Comparison of ENCODE assay signal across 1 cellular context in the genomic region with DNA sequence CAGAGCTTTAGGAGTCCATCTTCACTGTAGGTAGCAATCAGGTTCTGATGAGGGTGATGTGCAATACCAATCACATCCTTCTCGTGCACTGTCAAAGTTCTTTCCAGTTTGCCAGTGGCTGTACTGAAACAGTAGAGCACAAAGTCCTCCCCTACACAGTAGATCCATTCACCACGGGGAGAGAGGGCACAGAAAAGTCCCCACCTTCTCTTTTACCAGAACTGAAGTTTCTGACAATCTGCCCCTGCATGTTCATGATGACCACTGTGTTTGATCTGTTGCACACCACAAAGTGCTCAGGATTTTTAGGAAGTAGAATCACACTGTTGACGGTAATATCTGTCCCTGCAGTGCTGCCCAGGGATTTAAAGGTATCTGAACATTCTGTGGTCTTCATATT.
A peak's percentile ranks its signal among the peaks of the same experiment; 100 is the strongest.
TF ChIP-seq lines count a peak whose summit lies in the region.
"Not testable (repeated sequence)": the region's sequence is repeated elsewhere in the genome, so short reads cannot be mapped to it uniquely, and the experiment has no call there.

No MANE protein-coding gene starts in this region.

TF ChIP-seq in HepG2, 621 proteins besides CTCF, POLR2A, EP300 and RAD21 (continues in another document):
- TF ChIP-seq POGZ (CRISPR knock-in tag; IDR thresholded peaks at IDR 0.05) = 0 out of 2 replicates have a peak, but pooled peaks have one; percentile 36
- peak; percentile 31; the same call in 1 of the 2 replicates for TF ChIP-seq HOXA3 (CRISPR knock-in tag; IDR thresholded peaks at IDR 0.05)
- TF ChIP-seq SOX6, SOX13, LCORL, CREB1, NR2F6 (IDR thresholded peaks at IDR 0.05): not testable (repeated sequence)
- peak; percentile 38; the same call in 1 of the 2 replicates for TF ChIP-seq SOX6 (CRISPR knock-in tag; IDR thresholded peaks at IDR 0.05)
- peak; percentile 83 for TF ChIP-seq ZNF644 (CRISPR knock-in tag; IDR thresholded peaks at IDR 0.05; ENCODE audit: low read depth)
- TF ChIP-seq SOX13 (CRISPR knock-in tag; conservative IDR thresholded peaks at IDR 0.05 in 1 of 2, IDR thresholded peaks at IDR 0.05 in 1 of 2) = 0 out of 4 replicates have a peak, but pooled peaks of 1 of the 2 experiments have one; percentile 38
- TF ChIP-seq SP5 (CRISPR knock-in tag; IDR thresholded peaks at IDR 0.05; ENCODE audit: borderline replicate concordance, low read depth) = 0 out of 2 replicates have a peak, but pooled peaks have one; percentile 36
- TF ChIP-seq SALL1 (CRISPR knock-in tag; IDR thresholded peaks at IDR 0.05) = peak; percentile 44; the same call in 1 of the 2 replicates
- TF ChIP-seq, protein P1, sequence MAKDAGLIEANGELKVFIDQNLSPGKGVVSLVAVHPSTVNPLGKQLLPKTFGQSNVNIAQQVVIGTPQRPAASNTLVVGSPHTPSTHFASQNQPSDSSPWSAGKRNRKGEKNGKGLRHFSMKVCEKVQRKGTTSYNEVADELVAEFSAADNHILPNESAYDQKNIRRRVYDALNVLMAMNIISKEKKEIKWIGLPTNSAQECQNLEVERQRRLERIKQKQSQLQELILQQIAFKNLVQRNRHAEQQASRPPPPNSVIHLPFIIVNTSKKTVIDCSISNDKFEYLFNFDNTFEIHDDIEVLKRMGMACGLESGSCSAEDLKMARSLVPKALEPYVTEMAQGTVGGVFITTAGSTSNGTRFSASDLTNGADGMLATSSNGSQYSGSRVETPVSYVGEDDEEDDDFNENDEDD (CRISPR knock-in tag; IDR thresholded peaks at IDR 0.05; ENCODE audit: borderline replicate concordance) = 0 out of 2 replicates have a peak, but pooled peaks have one; percentile 3
- TF ChIP-seq, protein P2, sequence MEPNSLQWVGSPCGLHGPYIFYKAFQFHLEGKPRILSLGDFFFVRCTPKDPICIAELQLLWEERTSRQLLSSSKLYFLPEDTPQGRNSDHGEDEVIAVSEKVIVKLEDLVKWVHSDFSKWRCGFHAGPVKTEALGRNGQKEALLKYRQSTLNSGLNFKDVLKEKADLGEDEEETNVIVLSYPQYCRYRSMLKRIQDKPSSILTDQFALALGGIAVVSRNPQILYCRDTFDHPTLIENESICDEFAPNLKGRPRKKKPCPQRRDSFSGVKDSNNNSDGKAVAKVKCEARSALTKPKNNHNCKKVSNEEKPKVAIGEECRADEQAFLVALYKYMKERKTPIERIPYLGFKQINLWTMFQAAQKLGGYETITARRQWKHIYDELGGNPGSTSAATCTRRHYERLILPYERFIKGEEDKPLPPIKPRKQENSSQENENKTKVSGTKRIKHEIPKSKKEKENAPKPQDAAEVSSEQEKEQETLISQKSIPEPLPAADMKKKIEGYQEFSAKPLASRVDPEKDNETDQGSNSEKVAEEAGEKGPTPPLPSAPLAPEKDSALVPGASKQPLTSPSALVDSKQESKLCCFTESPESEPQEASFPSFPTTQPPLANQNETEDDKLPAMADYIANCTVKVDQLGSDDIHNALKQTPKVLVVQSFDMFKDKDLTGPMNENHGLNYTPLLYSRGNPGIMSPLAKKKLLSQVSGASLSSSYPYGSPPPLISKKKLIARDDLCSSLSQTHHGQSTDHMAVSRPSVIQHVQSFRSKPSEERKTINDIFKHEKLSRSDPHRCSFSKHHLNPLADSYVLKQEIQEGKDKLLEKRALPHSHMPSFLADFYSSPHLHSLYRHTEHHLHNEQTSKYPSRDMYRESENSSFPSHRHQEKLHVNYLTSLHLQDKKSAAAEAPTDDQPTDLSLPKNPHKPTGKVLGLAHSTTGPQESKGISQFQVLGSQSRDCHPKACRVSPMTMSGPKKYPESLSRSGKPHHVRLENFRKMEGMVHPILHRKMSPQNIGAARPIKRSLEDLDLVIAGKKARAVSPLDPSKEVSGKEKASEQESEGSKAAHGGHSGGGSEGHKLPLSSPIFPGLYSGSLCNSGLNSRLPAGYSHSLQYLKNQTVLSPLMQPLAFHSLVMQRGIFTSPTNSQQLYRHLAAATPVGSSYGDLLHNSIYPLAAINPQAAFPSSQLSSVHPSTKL (CRISPR knock-in tag; IDR thresholded peaks at IDR 0.05) = peak; percentile 31; the same call in 1 of the 2 replicates
- peak; percentile 55; the same call in 1 of the 2 replicates for TF ChIP-seq ZMYM4 (CRISPR knock-in tag; IDR thresholded peaks at IDR 0.05)
- TF ChIP-seq, protein P3, sequence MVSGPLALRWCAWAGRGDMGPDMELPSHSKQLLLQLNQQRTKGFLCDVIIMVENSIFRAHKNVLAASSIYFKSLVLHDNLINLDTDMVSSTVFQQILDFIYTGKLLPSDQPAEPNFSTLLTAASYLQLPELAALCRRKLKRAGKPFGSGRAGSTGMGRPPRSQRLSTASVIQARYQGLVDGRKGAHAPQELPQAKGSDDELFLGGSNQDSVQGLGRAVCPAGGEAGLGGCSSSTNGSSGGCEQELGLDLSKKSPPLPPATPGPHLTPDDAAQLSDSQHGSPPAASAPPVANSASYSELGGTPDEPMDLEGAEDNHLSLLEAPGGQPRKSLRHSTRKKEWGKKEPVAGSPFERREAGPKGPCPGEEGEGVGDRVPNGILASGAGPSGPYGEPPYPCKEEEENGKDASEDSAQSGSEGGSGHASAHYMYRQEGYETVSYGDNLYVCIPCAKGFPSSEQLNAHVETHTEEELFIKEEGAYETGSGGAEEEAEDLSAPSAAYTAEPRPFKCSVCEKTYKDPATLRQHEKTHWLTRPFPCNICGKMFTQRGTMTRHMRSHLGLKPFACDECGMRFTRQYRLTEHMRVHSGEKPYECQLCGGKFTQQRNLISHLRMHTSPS (CRISPR knock-in tag; IDR thresholded peaks at IDR 0.05; ENCODE audit: low read depth) = 0 out of 2 replicates have a peak, but pooled peaks have one; percentile 40
- TF ChIP-seq, protein P4, sequence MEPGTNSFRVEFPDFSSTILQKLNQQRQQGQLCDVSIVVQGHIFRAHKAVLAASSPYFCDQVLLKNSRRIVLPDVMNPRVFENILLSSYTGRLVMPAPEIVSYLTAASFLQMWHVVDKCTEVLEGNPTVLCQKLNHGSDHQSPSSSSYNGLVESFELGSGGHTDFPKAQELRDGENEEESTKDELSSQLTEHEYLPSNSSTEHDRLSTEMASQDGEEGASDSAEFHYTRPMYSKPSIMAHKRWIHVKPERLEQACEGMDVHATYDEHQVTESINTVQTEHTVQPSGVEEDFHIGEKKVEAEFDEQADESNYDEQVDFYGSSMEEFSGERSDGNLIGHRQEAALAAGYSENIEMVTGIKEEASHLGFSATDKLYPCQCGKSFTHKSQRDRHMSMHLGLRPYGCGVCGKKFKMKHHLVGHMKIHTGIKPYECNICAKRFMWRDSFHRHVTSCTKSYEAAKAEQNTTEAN (CRISPR knock-in tag; conservative IDR thresholded peaks at IDR 0.05) = peak; percentile 82; the same call in 1 of the 2 replicates
- 0 out of 2 replicates have a peak, but pooled peaks have one; percentile 31 for TF ChIP-seq HDAC1 (CRISPR knock-in tag; IDR thresholded peaks at IDR 0.05)
- peak; percentile 37; the same call in 1 of the 2 replicates for TF ChIP-seq ZMYM3 (CRISPR knock-in tag; IDR thresholded peaks at IDR 0.05)
- peak; percentile 41; the same call in 1 of the 2 replicates for TF ChIP-seq NCOR1 (IDR thresholded peaks at IDR 0.05; ENCODE audit: borderline replicate concordance, low read length)
- TF ChIP-seq GATAD2A (CRISPR knock-in tag; IDR thresholded peaks at IDR 0.05) = peak; percentile 60; the same call in 1 of the 2 replicates
- 0 out of 2 replicates have a peak, but pooled peaks have one; percentile 19 for TF ChIP-seq KDM6A (CRISPR knock-in tag; IDR thresholded peaks at IDR 0.05; ENCODE audit: low read depth)
- TF ChIP-seq HNF4A (CRISPR knock-in tag; IDR thresholded peaks at IDR 0.05) = peak; percentile 85
- peak; percentile 37; the same call in 1 of the 2 replicates for TF ChIP-seq MED1 (CRISPR knock-in tag; IDR thresholded peaks at IDR 0.05)
- peak; percentile 97 for TF ChIP-seq BCL6 (CRISPR knock-in tag; IDR thresholded peaks at IDR 0.05)
- peak; percentile 15 for TF ChIP-seq TEAD3 (CRISPR knock-in tag; optimal IDR thresholded peaks at IDR 0.05; ENCODE audit: borderline replicate concordance)
- TF ChIP-seq ZBTB7B (CRISPR knock-in tag; IDR thresholded peaks at IDR 0.05) = peak; percentile 25; the same call in 1 of the 2 replicates
- peak; percentile 45; the same call in 1 of the 2 replicates for TF ChIP-seq HDAC2 (CRISPR knock-in tag; IDR thresholded peaks at IDR 0.05)
- peak; percentile 55; the same call in 1 of the 2 replicates for TF ChIP-seq ZNF792 (CRISPR knock-in tag; IDR thresholded peaks at IDR 0.05)
- peak; percentile 89 for TF ChIP-seq ZNF292 (CRISPR knock-in tag; IDR thresholded peaks at IDR 0.05; ENCODE audit: borderline replicate concordance, low read depth)
- TF ChIP-seq CEBPG (CRISPR knock-in tag; IDR thresholded peaks at IDR 0.05) = peak; percentile 55; the same call in 1 of the 2 replicates
- peak; percentile 38; the same call in 1 of the 2 replicates for TF ChIP-seq LCORL (CRISPR knock-in tag; IDR thresholded peaks at IDR 0.05)
- TF ChIP-seq TBX2 (CRISPR knock-in tag; IDR thresholded peaks at IDR 0.05; ENCODE audit: borderline replicate concordance) = peak; percentile 36; the same call in 1 of the 2 replicates
- peak; percentile 50; the same call in 1 of the 2 replicates for TF ChIP-seq FOSL2 (CRISPR knock-in tag; IDR thresholded peaks at IDR 0.05)
- peak; percentile 43; the same call in 1 of the 2 replicates for TF ChIP-seq CREB1 (CRISPR knock-in tag; IDR thresholded peaks at IDR 0.05)
- peak; percentile 13; the same call in 1 of the 2 replicates for TF ChIP-seq HMG20A (CRISPR knock-in tag; IDR thresholded peaks at IDR 0.05; ENCODE audit: borderline replicate concordance)
- TF ChIP-seq NCOA2 (CRISPR knock-in tag; IDR thresholded peaks at IDR 0.05) = peak; percentile 61
- TF ChIP-seq ERF (CRISPR knock-in tag; IDR thresholded peaks at IDR 0.05) = 0 out of 2 replicates have a peak, but pooled peaks have one; percentile 25
- TF ChIP-seq, protein P5, sequence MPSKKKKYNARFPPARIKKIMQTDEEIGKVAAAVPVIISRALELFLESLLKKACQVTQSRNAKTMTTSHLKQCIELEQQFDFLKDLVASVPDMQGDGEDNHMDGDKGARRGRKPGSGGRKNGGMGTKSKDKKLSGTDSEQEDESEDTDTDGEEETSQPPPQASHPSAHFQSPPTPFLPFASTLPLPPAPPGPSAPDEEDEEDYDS (CRISPR knock-in tag; IDR thresholded peaks at IDR 0.05) = 0 out of 2 replicates have a peak, but pooled peaks have one; percentile 30
- TF ChIP-seq NR2F6 (CRISPR knock-in tag; IDR thresholded peaks at IDR 0.05) = peak; percentile 42; the same call in 1 of the 2 replicates
- TF ChIP-seq, protein P6, sequence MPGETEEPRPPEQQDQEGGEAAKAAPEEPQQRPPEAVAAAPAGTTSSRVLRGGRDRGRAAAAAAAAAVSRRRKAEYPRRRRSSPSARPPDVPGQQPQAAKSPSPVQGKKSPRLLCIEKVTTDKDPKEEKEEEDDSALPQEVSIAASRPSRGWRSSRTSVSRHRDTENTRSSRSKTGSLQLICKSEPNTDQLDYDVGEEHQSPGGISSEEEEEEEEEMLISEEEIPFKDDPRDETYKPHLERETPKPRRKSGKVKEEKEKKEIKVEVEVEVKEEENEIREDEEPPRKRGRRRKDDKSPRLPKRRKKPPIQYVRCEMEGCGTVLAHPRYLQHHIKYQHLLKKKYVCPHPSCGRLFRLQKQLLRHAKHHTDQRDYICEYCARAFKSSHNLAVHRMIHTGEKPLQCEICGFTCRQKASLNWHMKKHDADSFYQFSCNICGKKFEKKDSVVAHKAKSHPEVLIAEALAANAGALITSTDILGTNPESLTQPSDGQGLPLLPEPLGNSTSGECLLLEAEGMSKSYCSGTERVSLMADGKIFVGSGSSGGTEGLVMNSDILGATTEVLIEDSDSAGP (CRISPR knock-in tag; IDR thresholded peaks at IDR 0.05; ENCODE audit: borderline replicate concordance) = peak; percentile 30; the same call in 1 of the 2 replicates
- TF ChIP-seq SOX5 (CRISPR knock-in tag; IDR thresholded peaks at IDR 0.05; ENCODE audit: borderline replicate concordance) = peak; percentile 37; the same call in 1 of the 2 replicates
- TF ChIP-seq MEIS2 (CRISPR knock-in tag; IDR thresholded peaks at IDR 0.05) = peak; percentile 23; the same call in 1 of the 2 replicates
- TF ChIP-seq TCF7 (IDR thresholded peaks at IDR 0.05; ENCODE audit: low read depth) = peak; percentile 48; the same call in 1 of the 2 replicates
- TF ChIP-seq, protein P7, sequence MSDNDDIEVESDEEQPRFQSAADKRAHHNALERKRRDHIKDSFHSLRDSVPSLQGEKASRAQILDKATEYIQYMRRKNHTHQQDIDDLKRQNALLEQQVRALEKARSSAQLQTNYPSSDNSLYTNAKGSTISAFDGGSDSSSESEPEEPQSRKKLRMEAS (IDR thresholded peaks at IDR 0.05) = 0 out of 2 replicates have a peak, but pooled peaks have one; percentile 23
- TF ChIP-seq, protein P8, sequence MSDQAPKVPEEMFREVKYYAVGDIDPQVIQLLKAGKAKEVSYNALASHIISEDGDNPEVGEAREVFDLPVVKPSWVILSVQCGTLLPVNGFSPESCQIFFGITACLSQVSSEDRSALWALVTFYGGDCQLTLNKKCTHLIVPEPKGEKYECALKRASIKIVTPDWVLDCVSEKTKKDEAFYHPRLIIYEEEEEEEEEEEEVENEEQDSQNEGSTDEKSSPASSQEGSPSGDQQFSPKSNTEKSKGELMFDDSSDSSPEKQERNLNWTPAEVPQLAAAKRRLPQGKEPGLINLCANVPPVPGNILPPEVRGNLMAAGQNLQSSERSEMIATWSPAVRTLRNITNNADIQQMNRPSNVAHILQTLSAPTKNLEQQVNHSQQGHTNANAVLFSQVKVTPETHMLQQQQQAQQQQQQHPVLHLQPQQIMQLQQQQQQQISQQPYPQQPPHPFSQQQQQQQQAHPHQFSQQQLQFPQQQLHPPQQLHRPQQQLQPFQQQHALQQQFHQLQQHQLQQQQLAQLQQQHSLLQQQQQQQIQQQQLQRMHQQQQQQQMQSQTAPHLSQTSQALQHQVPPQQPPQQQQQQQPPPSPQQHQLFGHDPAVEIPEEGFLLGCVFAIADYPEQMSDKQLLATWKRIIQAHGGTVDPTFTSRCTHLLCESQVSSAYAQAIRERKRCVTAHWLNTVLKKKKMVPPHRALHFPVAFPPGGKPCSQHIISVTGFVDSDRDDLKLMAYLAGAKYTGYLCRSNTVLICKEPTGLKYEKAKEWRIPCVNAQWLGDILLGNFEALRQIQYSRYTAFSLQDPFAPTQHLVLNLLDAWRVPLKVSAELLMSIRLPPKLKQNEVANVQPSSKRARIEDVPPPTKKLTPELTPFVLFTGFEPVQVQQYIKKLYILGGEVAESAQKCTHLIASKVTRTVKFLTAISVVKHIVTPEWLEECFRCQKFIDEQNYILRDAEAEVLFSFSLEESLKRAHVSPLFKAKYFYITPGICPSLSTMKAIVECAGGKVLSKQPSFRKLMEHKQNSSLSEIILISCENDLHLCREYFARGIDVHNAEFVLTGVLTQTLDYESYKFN (CRISPR knock-in tag; conservative IDR thresholded peaks at IDR 0.05) = peak; percentile 62
- peak; percentile 77; the same call in 1 of the 2 replicates for TF ChIP-seq HNF4G (IDR thresholded peaks at IDR 0.05; ENCODE audit: borderline replicate concordance, low read depth, low read length)
- TF ChIP-seq HNF4G (CRISPR knock-in tag; IDR thresholded peaks at IDR 0.05; ENCODE audit: borderline replicate concordance, low read depth) = 0 out of 2 replicates have a peak, but pooled peaks have one; percentile 22
- peak; percentile 25; the same call in 1 of the 2 replicates for TF ChIP-seq FOXA3 (CRISPR knock-in tag; IDR thresholded peaks at IDR 0.05)
- 0 out of 2 replicates have a peak, but pooled peaks have one; percentile 34 for TF ChIP-seq CBX5 (CRISPR knock-in tag; IDR thresholded peaks at IDR 0.05; ENCODE audit: borderline replicate concordance)
- peak; percentile 29; the same call in 1 of the 2 replicates for TF ChIP-seq ZNF746 (CRISPR knock-in tag; IDR thresholded peaks at IDR 0.05)
- TF ChIP-seq ZNF263 (CRISPR knock-in tag; IDR thresholded peaks at IDR 0.05) = peak; percentile 44; the same call in 1 of the 2 replicates
